Comparison of ENCODE assay signal across 7 cellular contexts in the genomic region with DNA sequence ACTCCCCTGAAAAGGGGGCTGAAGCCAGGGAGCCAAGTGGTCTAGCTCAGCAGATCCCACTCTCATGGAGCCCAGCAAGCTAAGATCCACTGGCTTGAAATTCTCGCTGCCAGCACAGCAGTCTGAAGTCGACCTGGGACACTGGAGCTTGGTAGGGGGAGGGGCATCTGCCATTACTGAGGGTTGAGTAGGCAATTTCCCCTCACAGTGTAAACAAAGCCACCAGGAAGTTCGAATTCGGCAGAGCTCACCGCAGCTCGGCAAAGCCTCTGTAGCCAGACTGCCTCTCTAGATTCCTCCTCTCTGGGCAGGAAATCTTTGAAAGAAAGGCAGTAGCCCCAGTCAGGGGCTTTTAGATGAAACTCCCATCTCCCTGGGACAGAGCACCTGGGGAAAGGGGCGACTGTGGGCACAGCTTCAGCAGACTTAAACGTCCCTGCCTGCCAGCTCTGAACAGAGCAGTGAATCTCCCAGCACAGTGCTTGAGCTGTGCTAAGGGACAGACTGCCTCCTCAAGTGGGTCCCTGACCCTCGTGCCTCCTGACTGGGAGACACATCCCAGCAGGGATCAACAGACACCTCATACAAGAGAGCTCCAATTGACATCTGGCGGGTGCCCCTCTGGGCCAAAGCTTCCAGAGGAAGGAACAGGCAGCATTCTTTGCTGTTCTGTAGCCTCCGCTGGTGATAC. TPM values are rescaled to one million over a fixed set of nuclear protein-coding genes. Genes with fewer than 3 reads are reported as not detected.
DNase-seq lines count a peak whose midpoint lies in the region; ATAC-seq and TF ChIP-seq lines count a peak whose summit lies in the region.
"Not testable (repeated sequence)": the region's sequence is repeated elsewhere in the genome, so short reads cannot be mapped to it uniquely, and the experiment has no call there.

No MANE protein-coding gene starts in this region.

- peaks cover 14% of the 10 kb centered on the region for H3K4me1 ChIP-seq in GM23338 (ENCODE audit: insufficient read depth)
- H3K4me1 ChIP-seq in SJSA1 (replicated peaks): not testable (repeated sequence)

- H3K27ac ChIP-seq in GM23338 (ENCODE audit: low read depth); SJSA1: not testable (repeated sequence)
- H3K27ac ChIP-seq in epithelial cell of prostate: peak overlapping the region; percentile 44

- H2AFZ ChIP-seq in GM23338: peak overlapping the region; percentile 99

- not testable (repeated sequence) for H4K20me1 ChIP-seq in GM23338 (replicated peaks; ENCODE audit: insufficient read depth)

- H3K27ac Mint-ChIP-seq in GM23338 (peak overlapping the region; percentile 31; the same call in 1 of the 2 replicates), progenitor cell of endocrine pancreas (peak overlapping the region; percentile 77)
- H3K27ac Mint-ChIP-seq in activated naive CD4-positive, alpha-beta T cell treated with anti-CD3 and anti-CD28 coated beads, Interleukin-2, amount 50 U/mL, for 72 hours: peak overlapping the region; percentile 19 to 68

- DNase-seq in GM23338 (ENCODE audit: low spot score): peak; percentile 64
- peak; percentile 13 for DNase-seq in NCI-H2107 treated with DMSO at 0.1 percent for 48 hours (lab: John Stamatoyannopoulos, UW; ENCODE audit: unreplicated experiment)
- DNase-seq in SJSA1 (ENCODE audit: low read depth in 1 of 2, low spot score in 2 of 2): peak; percentile 13 to 49
- peak in 1 of 2 donors; percentile 28 for DNase-seq in activated naive CD4-positive, alpha-beta T cell treated with anti-CD3 and anti-CD28 coated beads, Interleukin-2, amount 50 U/mL, for 72 hours (ENCODE audit: low spot score in 2 of 2)
- not testable (repeated sequence) for DNase-seq in epithelial cell of prostate (ENCODE audit: low read depth, low spot score); progenitor cell of endocrine pancreas (ENCODE audit: low spot score, unreplicated experiment)
- DNase-seq in left kidney (ENCODE audit: low read depth, low spot score): peak; percentile 50

- not testable (repeated sequence) for H3K36me3 Mint-ChIP-seq in GM23338 (ENCODE audit: low read depth)
- H3K36me3 Mint-ChIP-seq in activated naive CD4-positive, alpha-beta T cell treated with anti-CD3 and anti-CD28 coated beads, Interleukin-2, amount 50 U/mL, for 72 hours: peaks cover 11% of the 10 kb centered on the region in 2 donors
- peaks cover 16% of the 10 kb centered on the region for H3K36me3 Mint-ChIP-seq in progenitor cell of endocrine pancreas (ENCODE audit: insufficient read depth)

- peak overlapping the region; percentile 36; the same call in 1 of the 2 replicates for H3K4me3 ChIP-seq in GM23338
- H3K4me3 ChIP-seq in SJSA1: not testable (repeated sequence)

- peak overlapping the region; percentile 70 for H3K4me2 ChIP-seq in GM23338

- H3K9me2 ChIP-seq in GM23338 (ENCODE audit: insufficient read depth): not testable (repeated sequence)

- H3K27me3 Mint-ChIP-seq in GM23338 (ENCODE audit: insufficient read depth, low read depth, poor library complexity); progenitor cell of endocrine pancreas: not testable (repeated sequence)

- not testable (repeated sequence) for H3K36me3 ChIP-seq in GM23338 (ENCODE audit: insufficient read depth); SJSA1

- not testable (repeated sequence) for H3K4me1 Mint-ChIP-seq in GM23338; progenitor cell of endocrine pancreas (ENCODE audit: low read depth)

- ATAC-seq in GM23338: peak; percentile 38; the same call in 1 of the 3 replicates
- ATAC-seq in activated naive CD4-positive, alpha-beta T cell treated with anti-CD3 and anti-CD28 coated beads, Interleukin-2, amount 50 U/mL, for 72 hours: peak in 1 of 2 donors; percentile 40

- H3K27me3 ChIP-seq in GM23338 (ENCODE audit: insufficient read depth); SJSA1 (replicated peaks): not testable (repeated sequence)

- H3K9me3 Mint-ChIP-seq in GM23338: peaks cover 14% of the 10 kb centered on the region
- peaks cover 0 to 19% of the 10 kb centered on the region in 2 donors for H3K9me3 Mint-ChIP-seq in activated naive CD4-positive, alpha-beta T cell treated with anti-CD3 and anti-CD28 coated beads, Interleukin-2, amount 50 U/mL, for 72 hours
- peaks cover 38% of the 10 kb centered on the region for H3K9me3 Mint-ChIP-seq in progenitor cell of endocrine pancreas (ENCODE audit: low read depth)

- H3K79me2 ChIP-seq in GM23338 (replicated peaks; ENCODE audit: insufficient read depth): not testable (repeated sequence)

- not testable (repeated sequence) for H3F3A ChIP-seq in GM23338 (replicated peaks; ENCODE audit: low read depth)

- not testable (repeated sequence) for H3K9me3 ChIP-seq in SJSA1 (replicated peaks)

- H3K4me3 Mint-ChIP-seq in GM23338; progenitor cell of endocrine pancreas (ENCODE audit: low read depth): not testable (repeated sequence)

- not testable (repeated sequence) for TF ChIP-seq CTCF in GM23338 (conservative IDR thresholded peaks at IDR 0.05; ENCODE audit: low read depth in 2 of 2); progenitor cell of endocrine pancreas (IDR thresholded peaks at IDR 0.05; ENCODE audit: unreplicated experiment)

RNA-seq across cellular contexts. Expression of gene ITGB6, which starts 18.8 kb away (rescaled TPM):
- total RNA-seq in GM23338 (2014; rRNA removed; shearing (Covaris generic)): not detected in 2 replicates
- polyA plus RNA-seq in GM23338 (2016; fragmentation: Nextera tagmentation; extraction: Ambion mirVana): not detected in 2 replicates
- total RNA-seq in SJSA1 (2014; rRNA removed; shearing (Covaris generic)): not detected in 2 replicates
- total RNA-seq in activated naive CD4-positive, alpha-beta T cell treated with anti-CD3 and anti-CD28 coated beads, Interleukin-2, amount 50 U/mL, for 72 hours: not detected
- total RNA-seq in progenitor cell of endocrine pancreas: 6.7 and 7.0 TPM in 2 replicates
